Comparison of ENCODE assay signal across 18 cellular contexts in genomic region chr3:159786489-159787181, GRCh38. TPM values are rescaled to one million over a fixed set of nuclear protein-coding genes. Genes with fewer than 3 reads are reported as not detected.
DNase-seq lines count a peak whose midpoint lies in the region; ATAC-seq, FAIRE-seq and TF ChIP-seq lines count a peak whose summit lies in the region.
"Had no signal": no experiment of that assay in that cellular context is flagged by ENCODE, and none has a peak within 500 bp of the region (broad histone marks: within the 10 kb centered on the region; RNA-seq: fewer than 3 reads in every experiment).

No MANE protein-coding gene starts in this region.

- peaks cover 92% of the 10 kb centered on the region for H3K4me1 ChIP-seq in HepG2 (ENCODE audit: insufficient read depth, low read length)
- peaks cover 0 to 58% (median 27%) of the 10 kb centered on the region in 4 donors for H3K4me1 ChIP-seq in right lobe of liver
- H3K4me1 ChIP-seq in mammary epithelial cell (ENCODE audit: insufficient read depth, low read length): peaks cover 76% of the 10 kb centered on the region
- H3K4me1 ChIP-seq in mesendoderm (ENCODE audit: control insufficient read depth, low read depth, low read length): peaks cover 9% of the 10 kb centered on the region
- H3K4me1 ChIP-seq: body of pancreas had no signal

- peak overlapping the region; percentile 72 for H3K27ac ChIP-seq in HepG2 (ENCODE audit: extremely low read length, insufficient read depth, low read length)
- peak overlapping the region in 1 of 3 donors; percentile 19 for H3K27ac ChIP-seq in right lobe of liver
- H3K27ac ChIP-seq in mammary epithelial cell (ENCODE audit: insufficient read depth, low read depth, low read length): peak overlapping the region; percentile 88
- no peak overlapping the region for H3K27ac ChIP-seq in mesendoderm (ENCODE audit: low read depth, low read length)
- H3K27ac ChIP-seq: body of pancreas had no signal

- no peak overlapping the region for H3K4me3 Mint-ChIP-seq in natural killer cell
- H3K4me3 Mint-ChIP-seq: activated CD4-positive, alpha-beta T cell treated with anti-CD3 and anti-CD28 coated beads, Interleukin-2, amount 10 ng/mL, durations not matched to agents 24 days and 14 days; activated T-cell treated with anti-CD3 and anti-CD28 coated beads, Interleukin-2, amount 50 U/mL, for 72 hours; naive thymus-derived CD4-positive, alpha-beta T cell; T-helper 17 cell had no signal

- no peak overlapping the region for H3K18ac ChIP-seq in mesendoderm (ENCODE audit: low read length)

- ATAC-seq in HepG2 (no peak), right lobe of liver (no peak), natural killer cell (no peak), HG02571 (IDR thresholded peaks at IDR 0.05; ENCODE audit: unreplicated experiment) (no peak)
- ATAC-seq: body of pancreas; naive thymus-derived CD4-positive, alpha-beta T cell; T-helper 17 cell had no signal

- dilution Hi-C loops in mammary epithelial cell (cut with HindIII; ENCODE audit: low sequenced_read_pairs): no loop called here

- H3K4ac ChIP-seq in mesendoderm (ENCODE audit: low read depth, low read length): peak overlapping the region; percentile 6

- H2BK5ac ChIP-seq in mesendoderm (ENCODE audit: low read length): no peak overlapping the region

- TF ChIP-seq POLR2A in HepG2 (IDR thresholded peaks at IDR 0.05; ENCODE audit: insufficient read depth in 1 of 2, low read depth in 2 of 2, low read length in 2 of 2): no peak
- TF ChIP-seq POLR2A in right lobe of liver (IDR thresholded peaks at IDR 0.05): no peak

- TF ChIP-seq EP300 in HepG2 (IDR thresholded peaks at IDR 0.05; ENCODE audit: low read depth in 2 of 2, low read length in 2 of 2) (no peak), HepG2 (CRISPR knock-in tag; IDR thresholded peaks at IDR 0.05; ENCODE audit: borderline replicate concordance) (no peak)

- no peak overlapping the region for H2BK120ac ChIP-seq in mesendoderm (ENCODE audit: low read depth, low read length)

- no peak overlapping the region for H4K8ac ChIP-seq in mesendoderm (ENCODE audit: low read depth, low read length)

- H3K4me3 ChIP-seq in HepG2 (replicated peaks in 1 of 3; ENCODE audit: insufficient read depth in 1 of 3, low read depth in 2 of 3, low read length in 3 of 3): no peak overlapping the region
- H3K4me3 ChIP-seq in right lobe of liver: no peak overlapping the region
- no peak overlapping the region for H3K4me3 ChIP-seq in mammary epithelial cell (replicated peaks in 1 of 3; ENCODE audit: insufficient read depth in 1 of 3, low read depth in 2 of 3, low read length in 3 of 3)
- no peak overlapping the region for H3K4me3 ChIP-seq in mesendoderm (ENCODE audit: low read length)
- H3K4me3 ChIP-seq: body of pancreas, HAP-1, skin epidermis had no signal

- peaks cover 5% of the 10 kb centered on the region for H3K79me1 ChIP-seq in mesendoderm (ENCODE audit: low read length)

- H4K20me1 ChIP-seq in HepG2 (ENCODE audit: insufficient read depth, low read length) (no peaks in the 10 kb centered on the region), mammary epithelial cell (ENCODE audit: insufficient read depth, low read length) (no peaks in the 10 kb centered on the region)

- no peaks in the 10 kb centered on the region for H3K9me3 ChIP-seq in HepG2 (ENCODE audit: low read length)
- no peaks in the 10 kb centered on the region for H3K9me3 ChIP-seq in right lobe of liver
- no peaks in the 10 kb centered on the region for H3K9me3 ChIP-seq in mammary epithelial cell (replicated peaks; ENCODE audit: insufficient read depth, low read length)
- H3K9me3 ChIP-seq: body of pancreas, HAP-1 had no signal

- H3K27ac Mint-ChIP-seq in natural killer cell: no peak overlapping the region
- H3K27ac Mint-ChIP-seq: activated CD4-positive, alpha-beta T cell treated with anti-CD3 and anti-CD28 coated beads, Interleukin-2, amount 10 ng/mL, durations not matched to agents 24 days and 14 days; activated T-cell treated with anti-CD3 and anti-CD28 coated beads, Interleukin-2, amount 50 U/mL, for 72 hours; naive thymus-derived CD4-positive, alpha-beta T cell; T-helper 17 cell had no signal

- in situ Hi-C loops in HepG2 (cut with HindIII; ENCODE audit: extremely low pct_ligation_motif_present, low pct_unique_long_range_greater_than_20kb): no loop called here
- in situ Hi-C loops in mammary epithelial cell (cut with MboI; ENCODE audit: low sequenced_read_pairs in 2 of 2): no loop called here

- no peaks in the 10 kb centered on the region for H3K4me1 Mint-ChIP-seq in natural killer cell
- H3K4me1 Mint-ChIP-seq: activated CD4-positive, alpha-beta T cell treated with anti-CD3 and anti-CD28 coated beads, Interleukin-2, amount 10 ng/mL, durations not matched to agents 24 days and 14 days; naive thymus-derived CD4-positive, alpha-beta T cell; T-helper 17 cell had no signal

- FAIRE-seq in HepG2 (lab: Jason Lieb, UNC): no peak
- FAIRE-seq: GM19239 had no signal

- CTCF ChIA-PET in HepG2 (lab: Yijun Ruan, JAX; ENCODE audit: low intra/inter-chr PET ratio, low total read pairs): no interaction called here
- CTCF ChIA-PET in mammary epithelial cell (lab: Charles Lee; ENCODE audit: low non-redundant PET): no interaction called here

- H3K9ac ChIP-seq in HepG2 (ENCODE audit: insufficient read depth, low read depth, low read length): peak overlapping the region; percentile 21; the same call in 1 of the 2 replicates
- peak overlapping the region; percentile 9 for H3K9ac ChIP-seq in mammary epithelial cell (ENCODE audit: insufficient read depth, low read length)
- H3K9ac ChIP-seq in mesendoderm (ENCODE audit: low read length): no peak overlapping the region

- H3K9me3 Mint-ChIP-seq in natural killer cell: no peaks in the 10 kb centered on the region
- H3K9me3 Mint-ChIP-seq: activated CD4-positive, alpha-beta T cell treated with anti-CD3 and anti-CD28 coated beads, Interleukin-2, amount 10 ng/mL, durations not matched to agents 24 days and 14 days; activated T-cell treated with anti-CD3 and anti-CD28 coated beads, Interleukin-2, amount 50 U/mL, for 72 hours; naive thymus-derived CD4-positive, alpha-beta T cell had no signal

- no peak overlapping the region for H3K23ac ChIP-seq in mesendoderm (ENCODE audit: low read length)

- no peaks in the 10 kb centered on the region for H3K36me3 Mint-ChIP-seq in natural killer cell
- H3K36me3 Mint-ChIP-seq: naive thymus-derived CD4-positive, alpha-beta T cell had no signal

- POLR2A ChIA-PET in HepG2 (lab: Yijun Ruan, JAX): no interaction called here

- no peaks in the 10 kb centered on the region for H3K36me3 ChIP-seq in HepG2 (replicated peaks in 1 of 2; ENCODE audit: control insufficient read depth in 1 of 2, insufficient read depth in 2 of 2, low read length in 2 of 2)
- H3K36me3 ChIP-seq in right lobe of liver: no peaks in the 10 kb centered on the region
- H3K36me3 ChIP-seq in mammary epithelial cell (ENCODE audit: insufficient read depth, low read length): no peaks in the 10 kb centered on the region
- no peaks in the 10 kb centered on the region for H3K36me3 ChIP-seq in mesendoderm (ENCODE audit: control insufficient read depth, insufficient read depth, low read length)
- H3K36me3 ChIP-seq: HAP-1 had no signal

- 71% methylated on average over 9 of the region's 9 CpGs for WGBS in HepG2 (ENCODE audit: low lambda C conversion rate)
- WGBS in right lobe of liver (ENCODE audit: insufficient coverage, low coverage, low lambda C conversion rate, missing lambda C conversion rate): 72% methylated on average over 9 of the region's 9 CpGs
- WGBS in mammary epithelial cell (ENCODE audit: low coverage, missing lambda C conversion rate): 83% methylated on average over 9 of the region's 9 CpGs
- no CpG with 5 or more reads among the region's 9 CpGs for WGBS in mesendoderm (ENCODE audit: extremely low coverage, insufficient coverage, low lambda C conversion rate)

- no peak overlapping the region for H4K5ac ChIP-seq in mesendoderm (ENCODE audit: low read length)

- intact Hi-C loops in HepG2 (cut with micrococcal nuclease; ENCODE audit: unreplicated experiment): loop anchor here (1.0 kb wide), 1 partner anchor 13 kb away; no protein-coding TSS in a partner anchor
- intact Hi-C loops in right lobe of liver (cut with DNase I): no loop called here
- intact Hi-C loops in mammary epithelial cell (cut with micrococcal nuclease): loop anchor here (10.0 kb wide), 1 partner anchor 608 kb away; the partner anchor contains the start of genes IFT80 and SMC4
- intact Hi-C loops in natural killer cell (cut with micrococcal nuclease): no loop called here

- no peak for TF ChIP-seq CTCF in HepG2 (CRISPR knock-in tag; IDR thresholded peaks at IDR 0.05)
- TF ChIP-seq CTCF in right lobe of liver (IDR thresholded peaks at IDR 0.05): no peak
- no peak for TF ChIP-seq CTCF in mammary epithelial cell (conservative IDR thresholded peaks at IDR 0.05 in 1 of 2, IDR thresholded peaks at IDR 0.05 in 1 of 2; ENCODE audit: extremely low read depth in 1 of 2, insufficient read depth in 1 of 2, low read depth in 1 of 2, low read length in 2 of 2)
- TF ChIP-seq CTCF in natural killer cell (IDR thresholded peaks at IDR 0.05): no peak

- no peak overlapping the region for H2BK15ac ChIP-seq in mesendoderm (replicated peaks; ENCODE audit: low read depth)

- H3K27me3 ChIP-seq in HepG2 (ENCODE audit: control insufficient read depth in 1 of 2, insufficient read depth in 2 of 2, low read length in 2 of 2) (no peaks in the 10 kb centered on the region; a peak in 1 of 5 replicates), right lobe of liver (no peaks in the 10 kb centered on the region), mammary epithelial cell (ENCODE audit: insufficient read depth, low read length) (no peaks in the 10 kb centered on the region), mesendoderm (ENCODE audit: insufficient read depth, low read length, poor library complexity) (no peaks in the 10 kb centered on the region)
- H3K27me3 ChIP-seq: body of pancreas had no signal

- H3K4me2 ChIP-seq in HepG2 (ENCODE audit: low read depth, low read length) (peak overlapping the region; percentile 55), mammary epithelial cell (ENCODE audit: insufficient read depth, low read depth, low read length) (peak overlapping the region; percentile 74), mesendoderm (ENCODE audit: low read length) (no peak overlapping the region)

- H2AK5ac ChIP-seq in mesendoderm (ENCODE audit: low read length): no peak overlapping the region

- no peaks in the 10 kb centered on the region for H3K79me2 ChIP-seq in HepG2 (ENCODE audit: insufficient read depth, low read length)
- peaks cover 84% of the 10 kb centered on the region for H3K79me2 ChIP-seq in mammary epithelial cell (ENCODE audit: insufficient read depth, low read length)
- H3K79me2 ChIP-seq in mesendoderm (ENCODE audit: control insufficient read depth, insufficient read depth, low read length): no peaks in the 10 kb centered on the region

- no peak for TF ChIP-seq RAD21 in HepG2 (CRISPR knock-in tag; IDR thresholded peaks at IDR 0.05)

- no peak for DNase-seq in HepG2 (ENCODE audit: low spot score)
- DNase-seq in right lobe of liver: no peak
- no peak for DNase-seq in mammary epithelial cell
- DNase-seq in mesendoderm: no peak
- DNase-seq in NCI-H526 treated with DMSO at 0.1 percent for 48 hours (lab: John Stamatoyannopoulos, UW): no peak
- DNase-seq in NOMO-1 (lab: John Stamatoyannopoulos, UW; ENCODE audit: unreplicated experiment in 2 of 2): no peak
- DNase-seq in natural killer cell: no peak
- DNase-seq: activated CD4-positive, alpha-beta T cell treated with anti-CD3 and anti-CD28 coated beads, Interleukin-2, amount 10 ng/mL, durations not matched to agents 24 days and 14 days; activated T-cell treated with anti-CD3 and anti-CD28 coated beads, Interleukin-2, amount 50 U/mL, for 72 hours; body of pancreas; naive thymus-derived CD4-positive, alpha-beta T cell; NCI-H187; NK-92 treated with Interleukin-12 subunit alpha and Interleukin-12 subunit beta, amount 100 ng/mL, for 24 hours; T-helper 17 cell had no signal

- H2AFZ ChIP-seq in HepG2 (ENCODE audit: low read length): no peak overlapping the region
- H2AFZ ChIP-seq in mammary epithelial cell (ENCODE audit: low read depth, low read length): no peak overlapping the region

- H3K27me3 Mint-ChIP-seq in natural killer cell (ENCODE audit: low read depth in 2 of 2): peaks cover 4 to 16% of the 10 kb centered on the region in 2 donors

- BruUV-seq in HepG2 (replicated peaks; lab: Mats Ljungman, UMichigan) (no TSS peak), mammary epithelial cell (replicated peaks; lab: Mats Ljungman, UMichigan) (no TSS peak)

- no peak overlapping the region for H3K56ac ChIP-seq in mesendoderm (ENCODE audit: low read length)

RNA-seq across cellular contexts. Expression of gene SCHIP1, which starts 53.0 kb away (rescaled TPM):
- total RNA-seq in HepG2 (2016; rRNA removed; fragmentation: Illumina TruSeq; extraction: Trizol) (0.07 TPM in 1 of 2 replicates, not detected in the other), right lobe of liver (1 to 10 TPM in 5 of 6 experiments, under 1 TPM in 1; 0.74 to 2.8 (median 1.9) TPM), mammary epithelial cell (1 to 10 TPM; 5.4 to 8.5 TPM), natural killer cell (not detected)
- 0.09 TPM in 1 of 2 replicates, not detected in the other for total RNA-seq in HepG2 (2016; cell fraction: cytosol; rRNA removed; fragmentation: Illumina TruSeq; extraction: Trizol; ENCODE audit: low read depth)
- 0.13 TPM in 1 of 2 replicates, not detected in the other for total RNA-seq in HepG2 (2016; cell fraction: insoluble cytoplasmic fraction; rRNA removed; fragmentation: Illumina TruSeq; extraction: Trizol)
- 0.03 TPM in 1 of 2 replicates, not detected in the other for total RNA-seq in HepG2 (2016; cell fraction: membrane; rRNA removed; fragmentation: Illumina TruSeq; extraction: Trizol)
- 0.12 and 2.0 TPM in 2 replicates for total RNA-seq in HepG2 (2016; cell fraction: nucleus; rRNA removed; fragmentation: Illumina TruSeq; extraction: Trizol)
- polyA plus RNA-seq in HepG2 (2011; rRNA removed) (not detected in 2 replicates), mammary epithelial cell (5.7 TPM)
- not detected in 2 replicates for polyA plus RNA-seq in HepG2 (2011; cell fraction: cytosol; rRNA removed)
- polyA plus RNA-seq in HepG2 (2011; cell fraction: nucleus; rRNA removed): 0.08 and 0.28 TPM in 2 replicates
- not detected in 2 replicates for polyA plus RNA-seq in HepG2 (2012)
- not detected in 2 replicates for polyA plus RNA-seq in HepG2 (2016; cell fraction: cytosol; fragmentation: Illumina TruSeq; extraction: Trizol; ENCODE audit: low read depth)
- 0.19 TPM in 1 of 2 replicates, not detected in the other for polyA plus RNA-seq in HepG2 (2016; cell fraction: insoluble cytoplasmic fraction; fragmentation: Illumina TruSeq; extraction: Trizol; ENCODE audit: low read depth)
- polyA plus RNA-seq in HepG2 (2016; cell fraction: membrane; fragmentation: Illumina TruSeq; extraction: Trizol; ENCODE audit: low read depth): not detected in 2 replicates
- 0.18 and 0.56 TPM in 2 replicates for polyA plus RNA-seq in HepG2 (2016; cell fraction: nucleus; fragmentation: Illumina TruSeq; extraction: Trizol; ENCODE audit: insufficient read depth, low read depth)
- polyA minus RNA-seq in HepG2 (2011; rRNA and poly(A)+ RNA removed; ENCODE audit: low replicate concordance): 5.2 TPM in 1 of 2 replicates, not detected in the other
- not detected in 2 replicates for polyA minus RNA-seq in HepG2 (2011; cell fraction: cytosol; rRNA and poly(A)+ RNA removed)
- polyA minus RNA-seq in HepG2 (2011; cell fraction: nucleus; rRNA and poly(A)+ RNA removed): 0.13 and 0.25 TPM in 2 replicates
- 1.2 TPM for polyA minus RNA-seq in mammary epithelial cell
- 6.3 TPM for polyA plus RNA-seq in mesendoderm (2013, experiment 1 of 2)
- 7.4 TPM for polyA plus RNA-seq in mesendoderm (2013, experiment 2 of 2)
- total RNA-seq: activated CD4-positive, alpha-beta T cell treated with anti-CD3 and anti-CD28 coated beads, Interleukin-2, amount 10 ng/mL, durations not matched to agents 24 days and 14 days; activated T-cell treated with anti-CD3 and anti-CD28 coated beads, Interleukin-2, amount 50 U/mL, for 72 hours; naive thymus-derived CD4-positive, alpha-beta T cell; T-helper 17 cell had no signal
- polyA plus RNA-seq: naive thymus-derived CD4-positive, alpha-beta T cell had no signal

Comparison
In these comparisons a context has a peak if more than half of its experiments do, and no peak if none do; other contexts are left out.
1. intact Hi-C loops: an anchor here in HepG2 (1.0 kb wide) and mammary epithelial cell (10.0 kb wide); none called in right lobe of liver and natural killer cell.